In genomic region chr2:183292028-183292427, GRCh38 we compare ENCODE assay signal across 22 cellular contexts.
"Had no signal": no experiment of that assay in that cellular context is flagged by ENCODE, and none has a peak within 500 bp of the region (broad histone marks: within the 10 kb centered on the region; RNA-seq: fewer than 3 reads in every experiment).

No MANE protein-coding gene starts in this region.

- FAIRE-seq: islet of Langerhans, urothelium cell line had no signal

- H3K4me3 ChIP-seq: coronary artery, lower lobe of right lung, thyroid gland had no signal

- H3K36me3 ChIP-seq: lower lobe of right lung, thyroid gland had no signal

- H3K4me1 Mint-ChIP-seq: brain; naive B cell; stimulated activated effector memory CD8-positive, alpha-beta T cell treated with anti-CD3 and anti-CD28 coated beads, Interleukin-12 subunit alpha, Interleukin-12 subunit beta, amount 100 ng/mL, for 72 hours had no signal

- ATAC-seq: activated naive CD4-positive, alpha-beta T cell treated with anti-CD3 and anti-CD28 coated beads, Interleukin-2, amount 50 U/mL, for 72 hours; left colon; lower lobe of right lung; stimulated activated effector memory CD8-positive, alpha-beta T cell treated with anti-CD3 and anti-CD28 coated beads, Interleukin-12 subunit alpha, Interleukin-12 subunit beta, amount 100 ng/mL, for 72 hours had no signal

- DNase-seq: activated CD4-positive, alpha-beta T cell treated with anti-CD3 and anti-CD28 coated beads for 1 hour; activated CD4-positive, alpha-beta T cell treated with anti-CD3 and anti-CD28 coated beads, Interleukin-2, amount 50 U/mL, for 48 hours; activated effector memory CD4-positive, alpha-beta T cell treated with Interleukin-2 at 50 U/mL for 16 hours; amygdala; central memory CD4-positive, alpha-beta T cell; effector CD4-positive, alpha-beta T cell; glutamatergic neuron; left colon; lower lobe of right lung; naive B cell; posterior cingulate gyrus; retina; stimulated activated CD4-positive, alpha-beta T cell treated with anti-CD3 and anti-CD28 coated beads, Interleukin-12 subunit alpha, Interleukin-12 subunit beta, amount 100 ng/mL, for 4 hours; stimulated activated CD4-positive, alpha-beta T cell treated with anti-CD3 and anti-CD28 coated beads, Interleukin-2, amount 100 ng/mL, for 24 hours; thyroid gland had no signal

- H3K9me3 ChIP-seq: lower lobe of right lung, thyroid gland had no signal

- H3K4me3 Mint-ChIP-seq: brain; naive B cell; stimulated activated effector memory CD8-positive, alpha-beta T cell treated with anti-CD3 and anti-CD28 coated beads, Interleukin-12 subunit alpha, Interleukin-12 subunit beta, amount 100 ng/mL, for 72 hours had no signal

- H3K27me3 ChIP-seq: foreskin keratinocyte, thyroid gland had no signal

- H3K4me1 ChIP-seq: lower lobe of right lung, thyroid gland had no signal

- H3K36me3 Mint-ChIP-seq: brain; naive B cell; stimulated activated effector memory CD8-positive, alpha-beta T cell treated with anti-CD3 and anti-CD28 coated beads, Interleukin-12 subunit alpha, Interleukin-12 subunit beta, amount 100 ng/mL, for 72 hours had no signal

- H3K27ac Mint-ChIP-seq: activated naive CD4-positive, alpha-beta T cell treated with anti-CD3 and anti-CD28 coated beads, Interleukin-2, amount 50 U/mL, for 72 hours; brain; naive B cell; stimulated activated effector memory CD8-positive, alpha-beta T cell treated with anti-CD3 and anti-CD28 coated beads, Interleukin-12 subunit alpha, Interleukin-12 subunit beta, amount 100 ng/mL, for 72 hours had no signal

- H3K27ac ChIP-seq: coronary artery, foreskin keratinocyte, lower lobe of right lung, thyroid gland had no signal
